ENCODE assay signal across 8 cellular contexts in the genomic region with DNA sequence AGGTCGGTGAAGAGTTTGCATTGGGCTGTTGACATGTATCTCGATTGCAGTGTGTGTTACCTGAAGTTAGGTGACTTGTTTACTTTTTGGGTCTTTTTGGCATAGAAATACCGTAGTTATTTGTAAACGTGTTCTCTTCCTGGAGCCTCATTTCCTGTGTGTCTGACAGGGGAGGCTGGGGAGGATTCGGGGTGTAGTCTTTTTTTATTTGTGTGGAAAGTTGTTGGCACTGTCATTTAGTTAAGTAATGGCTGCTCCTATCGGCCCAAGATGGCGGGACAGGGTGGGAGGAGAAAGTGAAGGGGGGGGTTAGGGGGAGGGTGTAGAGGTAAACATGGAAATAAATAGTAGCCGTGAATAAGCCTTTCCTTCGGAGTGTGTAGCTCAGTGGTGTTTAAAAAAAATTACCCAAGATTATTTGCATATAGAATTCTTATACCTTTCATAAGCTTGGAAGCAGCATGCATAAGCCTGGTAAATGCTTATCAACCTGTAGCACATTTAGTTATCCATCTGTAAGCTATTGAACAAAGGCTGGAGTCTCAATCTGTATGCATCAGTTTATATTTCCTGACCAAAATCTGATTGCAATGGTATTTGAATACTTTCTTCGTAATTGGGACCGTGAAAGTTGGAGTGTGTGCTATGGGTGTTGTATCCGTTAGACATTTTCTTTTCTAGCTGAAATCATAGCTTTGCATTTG. TPM values are rescaled to one million over a fixed set of nuclear protein-coding genes. Genes with fewer than 3 reads are reported as not detected.
DNase-seq lines count a peak whose midpoint lies in the region; ATAC-seq, FAIRE-seq and TF ChIP-seq lines count a peak whose summit lies in the region.

No MANE protein-coding gene starts in this region.

- TF ChIP-seq CTCF in mammary epithelial cell (conservative IDR thresholded peaks at IDR 0.05 in 1 of 2, IDR thresholded peaks at IDR 0.05 in 1 of 2; ENCODE audit: extremely low read depth in 1 of 2, insufficient read depth in 1 of 2, low read depth in 1 of 2, low read length in 2 of 2) (no peak), keratinocyte (optimal IDR thresholded peaks at IDR 0.05 in 1 of 3, IDR thresholded peaks at IDR 0.05 in 1 of 3, conservative IDR thresholded peaks at IDR 0.05 in 1 of 3; ENCODE audit: extremely low read depth in 1 of 3, insufficient read depth in 2 of 3, low read length in 3 of 3) (no peak)

- DNase-seq in COLO829 (ENCODE audit: low spot score) (peak; percentile 46), HUDEP-2 (lab: John Stamatoyannopoulos, UW; ENCODE audit: unreplicated experiment in 76 of 76) (peak in 44 of 76 experiments; percentile 0 to 48 (median 14)), T-helper 1 cell (peak in 4 of 5 donors; percentile 12 to 64 (median 22)), mammary epithelial cell (peak; percentile 47), keratinocyte (ENCODE audit: low read depth, low spot score) (no peak)
- peak; percentile 31 for DNase-seq in stimulated activated CD4-positive, alpha-beta T cell treated with anti-CD3 and anti-CD28 coated beads, Interleukin-2, amount 100 ng/mL, for 4 hours (ENCODE audit: low read depth)

- no peaks in the 10 kb centered on the region for H3K27me3 ChIP-seq in mammary epithelial cell (ENCODE audit: insufficient read depth, low read length)
- no peaks in the 10 kb centered on the region for H3K27me3 ChIP-seq in keratinocyte (ENCODE audit: control insufficient read depth, extremely low read depth, insufficient read depth, low read length)

- H3K9me1 ChIP-seq in keratinocyte (ENCODE audit: control insufficient read depth, extremely low read depth, insufficient read depth, low read length), result no peaks in the 10 kb centered on the region

- H4K20me1 ChIP-seq in mammary epithelial cell (ENCODE audit: insufficient read depth, low read length) (no peaks in the 10 kb centered on the region), keratinocyte (ENCODE audit: control insufficient read depth, extremely low read depth, insufficient read depth, low read length) (peaks cover 2% of the 10 kb centered on the region)

- dilution Hi-C loops in mammary epithelial cell (cut with HindIII; ENCODE audit: low sequenced_read_pairs), result no loop called here
- dilution Hi-C loops in keratinocyte (cut with MboI; ENCODE audit: extremely low pct_ligation_motif_present, low sequenced_read_pairs), result no loop called here

- CTCF ChIA-PET in mammary epithelial cell (lab: Charles Lee; ENCODE audit: low non-redundant PET), result interaction anchor here (0.6 kb wide), 1 partner anchor 138 kb away, joined by 9 read pairs; no protein-coding TSS in a partner anchor

- ATAC-seq in GM21447 (IDR thresholded peaks at IDR 0.05; ENCODE audit: unreplicated experiment) (no peak), GM19328 (IDR thresholded peaks at IDR 0.05; ENCODE audit: unreplicated experiment) (no peak)

- H3K4me3 ChIP-seq in mammary epithelial cell (replicated peaks in 1 of 3; ENCODE audit: insufficient read depth in 1 of 3, low read depth in 2 of 3, low read length in 3 of 3) (peak overlapping the region; percentile 67 to 100 (median 78)), keratinocyte (ENCODE audit: control insufficient read depth in 2 of 3, extremely low read depth in 1 of 3, insufficient read depth in 2 of 3, low read depth in 1 of 3, low read length in 3 of 3) (peak overlapping the region; percentile 88 to 98 (median 89))

- H3K36me3 ChIP-seq in mammary epithelial cell (ENCODE audit: insufficient read depth, low read length) (no peaks in the 10 kb centered on the region), keratinocyte (ENCODE audit: control insufficient read depth in 2 of 2, extremely low read depth in 1 of 2, insufficient read depth in 2 of 2, low read length in 2 of 2) (no peaks in the 10 kb centered on the region)

- 2% methylated on average over 9 of the region's 12 CpGs for WGBS in mammary epithelial cell (ENCODE audit: low coverage, missing lambda C conversion rate)

- H2AFZ ChIP-seq in mammary epithelial cell (ENCODE audit: low read depth, low read length) (peak overlapping the region; percentile 95), keratinocyte (ENCODE audit: control insufficient read depth, low read length) (peak overlapping the region; percentile 34)

- H3K4me2 ChIP-seq in mammary epithelial cell (ENCODE audit: insufficient read depth, low read depth, low read length) (peak overlapping the region; percentile 93), keratinocyte (ENCODE audit: control insufficient read depth, extremely low read depth, insufficient read depth, low read depth, low read length) (peak overlapping the region; percentile 77)

- in situ Hi-C loops in mammary epithelial cell (cut with MboI; ENCODE audit: low sequenced_read_pairs in 2 of 2), result no loop called here

- H3K4me1 ChIP-seq in mammary epithelial cell (ENCODE audit: insufficient read depth, low read length) (peaks cover 8% of the 10 kb centered on the region), keratinocyte (ENCODE audit: control insufficient read depth, extremely low read depth, insufficient read depth, low read length) (peaks cover 16% of the 10 kb centered on the region)

- H3K79me2 ChIP-seq in mammary epithelial cell (ENCODE audit: insufficient read depth, low read length) (peaks cover 78% of the 10 kb centered on the region), keratinocyte (ENCODE audit: control insufficient read depth, insufficient read depth, low read length) (peaks cover 72% of the 10 kb centered on the region)

- H3K27ac ChIP-seq in mammary epithelial cell (ENCODE audit: insufficient read depth, low read depth, low read length), result peak overlapping the region; percentile 92
- H3K27ac ChIP-seq in keratinocyte (ENCODE audit: control insufficient read depth, insufficient read depth, low read length), result peak overlapping the region; percentile 89

- H3K9me3 ChIP-seq in mammary epithelial cell (replicated peaks; ENCODE audit: insufficient read depth, low read length) (no peaks in the 10 kb centered on the region), keratinocyte (ENCODE audit: control insufficient read depth, low read depth, low read length) (no peaks in the 10 kb centered on the region)

- FAIRE-seq in keratinocyte (lab: Jason Lieb, UNC), result peak; percentile 29

- intact Hi-C loops in mammary epithelial cell (cut with micrococcal nuclease), result loop anchor here (2.0 to 10.0 kb wide), 3 partner anchors 196 to 1217 kb away; a partner anchor contains a TSS

- H3K9ac ChIP-seq in mammary epithelial cell (ENCODE audit: insufficient read depth, low read length), result peak overlapping the region; percentile 93
- H3K9ac ChIP-seq in keratinocyte (ENCODE audit: control insufficient read depth, extremely low read depth, insufficient read depth, low read length), result peak overlapping the region; percentile 87

- TSS peak; percentile 17 for BruUV-seq in mammary epithelial cell (replicated peaks; lab: Mats Ljungman, UMichigan)

RNA-seq across cellular contexts. Expression of a gene that starts 1.6 kb away (rescaled TPM):
- 10 to 100 TPM; 45.4 to 46.8 TPM for total RNA-seq in mammary epithelial cell
- polyA plus RNA-seq in mammary epithelial cell (18.9 TPM), keratinocyte (33.5 to 64.2 TPM (median 59.9 TPM) in 3 replicates)
- polyA minus RNA-seq in mammary epithelial cell (47.4 TPM), keratinocyte (23.6 to 155 TPM (median 131 TPM) in 3 replicates)
- 16.2 TPM for polyA plus RNA-seq in keratinocyte (2011; ENCODE audit: low read depth)
- polyA plus RNA-seq in keratinocyte (2011; cell fraction: cytosol; rRNA removed), result 24.7 and 50.0 TPM in 2 replicates
- 98.9 TPM in 2 replicates for polyA plus RNA-seq in keratinocyte (2011; cell fraction: nucleus; rRNA removed)
- 21.2 and 22.3 TPM in 2 replicates for polyA plus RNA-seq in keratinocyte (2012; ENCODE audit: low replicate concordance)
- 35.9 TPM for polyA minus RNA-seq in keratinocyte (2011; cell fraction: cytosol; rRNA and poly(A)+ RNA removed)
- polyA minus RNA-seq in keratinocyte (2011; cell fraction: nucleus; rRNA and poly(A)+ RNA removed), result 127 and 255 TPM in 2 replicates

RNA-seq across cellular contexts. Expression of a gene that starts 30.8 kb away (rescaled TPM):
- not detected for total RNA-seq in mammary epithelial cell
- polyA plus RNA-seq in mammary epithelial cell (not detected), keratinocyte (not detected in 3 replicates)
- polyA minus RNA-seq in mammary epithelial cell (not detected), keratinocyte (not detected in 3 replicates)
- not detected for polyA plus RNA-seq in keratinocyte (2011; ENCODE audit: low read depth)
- not detected in 2 replicates for polyA plus RNA-seq in keratinocyte (2011; cell fraction: cytosol; rRNA removed)
- polyA plus RNA-seq in keratinocyte (2011; cell fraction: nucleus; rRNA removed), result not detected in 2 replicates
- not detected in 2 replicates for polyA plus RNA-seq in keratinocyte (2012; ENCODE audit: low replicate concordance)
- not detected for polyA minus RNA-seq in keratinocyte (2011; cell fraction: cytosol; rRNA and poly(A)+ RNA removed)
- polyA minus RNA-seq in keratinocyte (2011; cell fraction: nucleus; rRNA and poly(A)+ RNA removed), result not detected in 2 replicates
